Comparison of ENCODE assay signal across 1 cellular context in the genomic region with DNA sequence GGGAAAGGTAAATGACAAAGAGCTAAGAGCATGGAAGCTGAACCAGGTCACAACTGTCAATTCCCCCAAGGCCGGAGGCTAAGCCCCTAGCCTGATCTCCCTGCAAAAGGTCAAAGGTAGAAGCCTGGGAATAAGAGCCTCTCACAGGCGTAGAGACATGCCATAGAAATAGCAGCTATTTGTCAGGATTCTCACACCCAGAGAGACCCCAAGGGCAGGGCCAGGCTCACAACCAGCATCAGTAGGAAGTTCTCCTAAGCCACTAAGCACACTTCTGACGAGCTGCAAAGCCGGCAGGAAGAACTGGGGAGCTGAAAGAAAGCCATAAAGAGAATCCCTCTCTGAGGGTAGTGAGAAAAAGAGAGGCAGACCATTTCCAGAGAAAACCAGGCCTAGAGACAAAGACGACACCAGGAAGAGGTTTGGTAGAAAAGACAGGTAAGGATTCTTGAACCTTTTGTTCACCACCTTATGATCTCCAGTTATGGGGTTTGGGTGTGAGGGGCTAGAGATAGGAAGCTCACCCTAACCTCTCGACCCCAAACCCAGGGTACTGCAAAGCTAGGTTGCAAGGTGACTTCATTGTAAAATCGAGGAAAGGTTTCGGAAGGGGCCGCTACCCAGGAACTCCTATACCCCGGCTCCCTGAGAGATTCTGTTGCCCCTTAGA.
TF ChIP-seq lines count a peak whose summit lies in the region.

No MANE protein-coding gene starts in this region.

TF ChIP-seq in HCT116, 20 proteins besides CTCF, POLR2A, EP300 and RAD21 (continued from another document):
- TF ChIP-seq, protein P1, sequence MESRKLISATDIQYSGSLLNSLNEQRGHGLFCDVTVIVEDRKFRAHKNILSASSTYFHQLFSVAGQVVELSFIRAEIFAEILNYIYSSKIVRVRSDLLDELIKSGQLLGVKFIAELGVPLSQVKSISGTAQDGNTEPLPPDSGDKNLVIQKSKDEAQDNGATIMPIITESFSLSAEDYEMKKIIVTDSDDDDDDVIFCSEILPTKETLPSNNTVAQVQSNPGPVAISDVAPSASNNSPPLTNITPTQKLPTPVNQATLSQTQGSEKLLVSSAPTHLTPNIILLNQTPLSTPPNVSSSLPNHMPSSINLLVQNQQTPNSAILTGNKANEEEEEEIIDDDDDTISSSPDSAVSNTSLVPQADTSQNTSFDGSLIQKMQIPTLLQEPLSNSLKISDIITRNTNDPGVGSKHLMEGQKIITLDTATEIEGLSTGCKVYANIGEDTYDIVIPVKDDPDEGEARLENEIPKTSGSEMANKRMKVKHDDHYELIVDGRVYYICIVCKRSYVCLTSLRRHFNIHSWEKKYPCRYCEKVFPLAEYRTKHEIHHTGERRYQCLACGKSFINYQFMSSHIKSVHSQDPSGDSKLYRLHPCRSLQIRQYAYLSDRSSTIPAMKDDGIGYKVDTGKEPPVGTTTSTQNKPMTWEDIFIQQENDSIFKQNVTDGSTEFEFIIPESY (IDR thresholded peaks at IDR 0.05; ENCODE audit: extremely low read depth, insufficient replicate concordance, low read length): no peak
- TF ChIP-seq SRF (IDR thresholded peaks at IDR 0.05; ENCODE audit: low read depth) (no peak), CEBPB (IDR thresholded peaks at IDR 0.05; ENCODE audit: low read depth) (no peak), YY1 (IDR thresholded peaks at IDR 0.05; ENCODE audit: extremely low read depth, insufficient replicate concordance, low read depth, low read length) (no peak), SP1 (IDR thresholded peaks at IDR 0.05; ENCODE audit: low read depth) (no peak), SIN3A (IDR thresholded peaks at IDR 0.05; ENCODE audit: low read depth) (no peak)
- TF ChIP-seq, protein P2, sequence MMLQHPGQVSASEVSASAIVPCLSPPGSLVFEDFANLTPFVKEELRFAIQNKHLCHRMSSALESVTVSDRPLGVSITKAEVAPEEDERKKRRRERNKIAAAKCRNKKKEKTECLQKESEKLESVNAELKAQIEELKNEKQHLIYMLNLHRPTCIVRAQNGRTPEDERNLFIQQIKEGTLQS (IDR thresholded peaks at IDR 0.05): no peak
